ENCODE assay signal across 1 cellular context in the genomic region with DNA sequence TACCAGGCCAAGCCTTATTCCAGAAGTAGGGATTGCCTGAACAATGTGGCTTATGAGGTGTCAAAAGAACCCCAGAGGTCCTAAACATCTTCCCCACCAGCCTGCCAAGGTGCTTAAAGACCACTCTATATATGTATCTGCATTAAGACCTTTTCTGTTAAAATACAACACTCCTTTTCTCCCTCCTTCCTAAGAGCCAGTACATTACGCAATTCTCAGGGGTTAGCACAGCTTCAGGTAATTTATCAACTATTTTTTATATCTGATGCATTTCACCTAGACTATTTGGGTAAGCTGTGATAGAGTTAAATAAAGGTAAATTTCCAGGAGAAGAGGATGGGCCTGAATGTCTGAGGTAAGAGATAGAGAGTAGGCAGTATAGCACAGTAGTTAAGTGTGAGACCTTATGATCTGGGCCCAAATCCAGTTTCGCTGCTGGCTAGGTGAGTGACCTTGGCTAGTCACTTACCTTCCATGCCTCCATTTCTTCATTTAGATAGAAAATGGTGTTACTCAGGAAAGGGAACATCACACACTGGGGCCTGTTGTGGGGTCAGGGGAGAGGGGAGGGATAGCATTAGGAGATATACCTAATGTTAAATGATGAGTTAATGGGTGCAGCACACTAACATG.
TF ChIP-seq lines count a peak whose summit lies in the region.

No MANE protein-coding gene starts in this region.

TF ChIP-seq in GM23338, 12 proteins besides CTCF, POLR2A, EP300 and RAD21 (continued from another document):
- no peak for TF ChIP-seq JUNB (IDR thresholded peaks at IDR 0.05; ENCODE audit: unreplicated experiment)
